22 cellular contexts compared by ENCODE assay signal in the genomic region with DNA sequence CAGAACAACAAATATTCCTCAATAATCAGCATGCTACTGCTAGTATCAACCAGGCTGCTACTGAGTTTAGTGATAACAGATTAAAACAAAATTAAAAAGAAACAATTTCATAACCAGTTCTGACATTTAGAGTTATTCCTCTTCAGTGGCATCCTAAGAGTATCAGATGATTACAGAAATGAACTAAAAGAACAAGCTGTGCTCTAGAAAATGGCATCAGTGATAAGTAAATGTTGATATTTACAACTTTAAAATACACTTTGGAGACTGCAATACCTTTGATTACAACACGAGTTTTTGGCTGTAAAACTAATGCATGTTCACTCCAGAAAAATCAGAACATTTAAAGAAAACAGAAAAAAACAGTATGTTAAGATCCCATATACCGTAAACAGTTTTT.
"Had no signal": no experiment of that assay in that cellular context is flagged by ENCODE, and none has a peak within 500 bp of the region (broad histone marks: within the 10 kb centered on the region; RNA-seq: fewer than 3 reads in every experiment).

No MANE protein-coding gene starts in this region.

- H3K27ac Mint-ChIP-seq: IgD-negative memory B cell had no signal

- ATAC-seq: K562 had no signal

- H3K27ac ChIP-seq: KMS-11, SJSA1, SK-N-MC had no signal

- H3K4me2 ChIP-seq: KMS-11 had no signal

- H3K36me3 ChIP-seq: SJSA1 had no signal

- H3K4me3 Mint-ChIP-seq: IgD-negative memory B cell had no signal

- H3K9me3 ChIP-seq: SJSA1 had no signal

- H3K4me1 ChIP-seq: SJSA1 had no signal

- DNase-seq: Kasumi-1, MM.1S, NCI-H1092 treated with DMSO at 0.1 percent for 48 hours, NCI-H1436, NCI-H187, NCI-H2029, NCI-H2081 treated with DMSO at 0.1 percent for 48 hours, NCI-H2171, NCI-H226, NCI-H446, NCI-H510A, NCI-H524 treated with DMSO at 0.1 percent for 48 hours, NCI-H69, NCI-H774, Right ventricle myocardium superior, RPMI8226, SIG-M5 had no signal

- H3K4me1 Mint-ChIP-seq: IgD-negative memory B cell had no signal

- H3K27me3 Mint-ChIP-seq: IgD-negative memory B cell had no signal

- H3K4me3 ChIP-seq: K562, SJSA1, SK-N-MC had no signal

- H3K9ac ChIP-seq: KMS-11 had no signal

- H3K36me3 Mint-ChIP-seq: IgD-negative memory B cell had no signal

- H3K27me3 ChIP-seq: SJSA1 had no signal
